21 cellular contexts compared by ENCODE assay signal in the genomic region with DNA sequence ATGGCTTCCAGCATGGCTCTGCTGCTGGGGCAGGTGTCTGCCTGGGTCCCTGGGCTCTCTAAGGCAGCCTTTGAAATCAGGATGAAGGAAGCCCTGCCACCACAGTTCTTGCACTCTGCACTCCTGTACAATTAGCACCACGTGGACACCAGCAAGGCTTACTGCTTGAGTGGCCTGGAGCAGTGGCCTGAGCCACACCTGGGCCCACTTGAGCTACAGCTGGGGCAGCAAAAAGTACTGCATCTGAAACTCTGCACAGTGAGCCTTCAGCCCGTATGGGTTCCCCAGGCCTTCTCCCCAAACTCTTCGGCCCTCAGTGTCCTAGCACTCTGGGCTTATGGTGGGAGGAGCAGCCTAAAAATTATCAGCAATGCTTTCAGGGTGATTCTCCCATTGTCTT. TPM values are rescaled to one million over a fixed set of nuclear protein-coding genes. Genes with fewer than 3 reads are reported as not detected.
A peak's percentile ranks its signal among the peaks of the same experiment; 100 is the strongest.
DNase-seq lines count a peak whose midpoint lies in the region; ATAC-seq, FAIRE-seq and TF ChIP-seq lines count a peak whose summit lies in the region.
"Had no signal": no experiment of that assay in that cellular context is flagged by ENCODE, and none has a peak within 500 bp of the region (broad histone marks: within the 10 kb centered on the region; RNA-seq: fewer than 3 reads in every experiment).

No MANE protein-coding gene starts in this region.

- no peak overlapping the region for H3K4me3 ChIP-seq in SU-DHL-6 (ENCODE audit: insufficient read depth, low read length, poor library complexity, severe bottlenecking)
- H3K4me3 ChIP-seq in small intestine (ENCODE audit: low read depth in 1 of 2, low read length in 2 of 2), result no peak overlapping the region
- H3K4me3 ChIP-seq: SJSA1, vagina had no signal

- FAIRE-seq in small intestine (lab: Jason Lieb, UNC), result no peak

- no peaks in the 10 kb centered on the region for H3F3A ChIP-seq in SU-DHL-6 (ENCODE audit: insufficient read depth)

- no peaks in the 10 kb centered on the region for H4K20me1 ChIP-seq in SU-DHL-6 (ENCODE audit: low read depth, low read length)

- no peak for TF ChIP-seq POLR2A in GM18505 (IDR thresholded peaks at IDR 0.05; ENCODE audit: borderline replicate concordance, extremely low read depth, insufficient read depth, insufficient read length)

- no peaks in the 10 kb centered on the region for H3K36me3 ChIP-seq in SU-DHL-6 (ENCODE audit: low read length)
- H3K36me3 ChIP-seq in small intestine (ENCODE audit: control insufficient read depth in 2 of 2, insufficient read depth in 2 of 2, low read length in 2 of 2), result no peaks in the 10 kb centered on the region
- H3K36me3 ChIP-seq: SJSA1, vagina had no signal

- no peaks in the 10 kb centered on the region for H3K79me2 ChIP-seq in SU-DHL-6 (ENCODE audit: insufficient read depth, low read length)

- H2AFZ ChIP-seq in SU-DHL-6 (ENCODE audit: low read depth, low read length, severe bottlenecking), result peak overlapping the region; percentile 42

- no peaks in the 10 kb centered on the region for H3K9me3 ChIP-seq in SU-DHL-6 (ENCODE audit: insufficient read depth, low read length)
- no peaks in the 10 kb centered on the region for H3K9me3 ChIP-seq in small intestine (ENCODE audit: control insufficient read depth, low read depth)
- H3K9me3 ChIP-seq: vagina had no signal

- H3K4me2 ChIP-seq in SU-DHL-6 (ENCODE audit: low read depth, low read length, poor library complexity, severe bottlenecking), result peak overlapping the region; percentile 10

- peaks cover 0 to 2% of the 10 kb centered on the region in 2 donors for H3K4me1 ChIP-seq in small intestine (ENCODE audit: control insufficient read depth in 2 of 2, insufficient read depth in 1 of 2, low read depth in 1 of 2, low read length in 1 of 2)
- H3K4me1 ChIP-seq: SJSA1, vagina had no signal

- ATAC-seq in GM18505 (IDR thresholded peaks at IDR 0.05; ENCODE audit: unreplicated experiment), result peak; percentile 75
- ATAC-seq in GM21576 (IDR thresholded peaks at IDR 0.05; ENCODE audit: unreplicated experiment), result peak; percentile 57

- in situ Hi-C loops in ACHN (cut with HindIII; ENCODE audit: low pct_ligation_motif_present, low pct_unique_long_range_greater_than_20kb, low sequenced_read_pairs), result no loop called here

- no peaks in the 10 kb centered on the region for H3K9me2 ChIP-seq in SU-DHL-6 (replicated peaks; ENCODE audit: insufficient read depth, low read length)

- H3K27ac ChIP-seq in SU-DHL-6 (ENCODE audit: low read depth, low read length) (no peak overlapping the region), small intestine (ENCODE audit: low read depth in 1 of 2, low read length in 1 of 2) (no peak overlapping the region)
- H3K27ac ChIP-seq: SJSA1, vagina had no signal

- H3K27me3 ChIP-seq in SU-DHL-6 (ENCODE audit: low read length) (no peaks in the 10 kb centered on the region), small intestine (ENCODE audit: control insufficient read depth in 2 of 2, insufficient read depth in 2 of 2, low read length in 2 of 2) (no peaks in the 10 kb centered on the region)
- H3K27me3 ChIP-seq: vagina had no signal

- TF ChIP-seq CTCF in SU-DHL-6 (IDR thresholded peaks at IDR 0.05; ENCODE audit: insufficient read depth, low read length, poor library complexity, severe bottlenecking) (no peak), GM10266 (IDR thresholded peaks at IDR 0.05; ENCODE audit: control insufficient read depth, insufficient read depth, low read depth, missing control alignments) (no peak)

- H3K9ac ChIP-seq in SU-DHL-6 (ENCODE audit: low read length), result no peak overlapping the region

- DNase-seq in small intestine (peak; percentile 45), ACHN (no peak), NCI-H1436 treated with DMSO at 0.1 percent for 48 hours (lab: John Stamatoyannopoulos, UW) (no peak), GM10266 (ENCODE audit: extremely low spot score) (no peak)
- no peak for DNase-seq in stimulated activated CD8-positive, alpha-beta memory T cell treated with anti-CD3 and anti-CD28 coated beads, Interleukin-4, amount 100 ng/mL, for 48 hours
- DNase-seq: activated CD4-positive, alpha-beta memory T cell treated with anti-CD3 and anti-CD28 coated beads for 36 hours; activated naive CD4-positive, alpha-beta T cell; activated T-cell treated with anti-CD3 and anti-CD28 coated beads for 4 hours; amniotic stem cell; CD4-positive, alpha-beta memory T cell; foreskin melanocyte; mesendoderm; NCI-H146; NCI-H774; posterior cingulate gyrus; T-helper 2 cell had no signal

- 66 to 77% (median 68%) methylated on average over 3 of the region's 3 CpGs for WGBS in small intestine, 3 donors

RNA-seq across cellular contexts. Expression of gene INIP, which starts 8.0 kb away (rescaled TPM):
- 10 to 100 TPM in 2 of 3 donors, 1 to 10 TPM in 1; 10.0 to 19.7 (median 16.7) TPM for polyA plus RNA-seq in small intestine

RNA-seq across cellular contexts. Expression of gene SNX30, which starts 24.6 kb away (rescaled TPM):
- 1 to 10 TPM; 5.1 to 7.6 (median 5.9) TPM for polyA plus RNA-seq in small intestine
